Comparison of ENCODE assay signal across 10 cellular contexts in the genomic region with DNA sequence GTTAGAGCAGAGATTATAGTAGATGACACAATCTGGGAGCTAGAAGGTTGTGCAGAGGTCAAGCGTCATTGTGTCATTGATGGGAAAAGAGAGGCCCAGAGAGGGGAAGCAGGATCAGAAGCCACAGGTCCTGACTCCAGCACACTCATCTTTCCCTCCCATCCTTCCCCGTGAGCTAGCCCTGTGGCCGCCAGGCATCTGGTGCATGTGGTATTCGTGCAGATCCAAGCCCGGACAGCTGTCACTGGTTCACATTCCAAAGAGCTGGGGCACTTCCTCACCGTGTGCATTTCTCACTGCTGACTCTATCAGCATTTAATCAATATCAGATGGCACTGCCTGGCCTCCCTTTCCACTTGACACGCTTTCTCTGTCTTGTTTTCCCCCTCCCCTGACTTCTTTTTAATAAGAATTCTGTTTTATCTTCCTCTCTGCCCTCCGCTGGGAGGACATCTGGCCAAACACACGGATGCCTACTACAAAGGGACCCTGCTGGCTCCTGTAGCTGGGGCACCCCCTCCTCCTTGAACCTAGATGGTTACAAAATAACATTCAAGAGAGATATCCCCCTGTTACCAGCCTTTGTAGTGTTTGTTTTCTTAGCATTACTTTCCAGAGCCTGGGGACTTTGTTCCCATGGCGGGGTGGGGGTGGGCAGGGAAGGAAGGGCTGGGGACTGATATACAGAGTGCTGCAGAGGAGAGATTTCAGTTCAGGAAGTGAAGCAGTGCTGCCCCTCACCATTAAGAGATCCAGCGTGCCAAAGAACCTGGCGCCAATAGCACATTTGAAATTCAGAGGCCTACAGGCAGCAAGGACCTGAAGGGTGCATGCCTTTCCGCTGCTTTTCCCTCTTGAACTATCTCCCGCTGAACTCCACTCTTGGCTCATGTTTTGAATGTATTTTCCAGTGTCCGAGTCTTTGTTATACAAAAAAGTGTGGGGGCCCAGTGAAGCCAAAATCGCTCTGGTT.
A peak's percentile ranks its signal among the peaks of the same experiment; 100 is the strongest.
DNase-seq lines count a peak whose midpoint lies in the region; ATAC-seq, FAIRE-seq and TF ChIP-seq lines count a peak whose summit lies in the region.
"Had no signal": no experiment of that assay in that cellular context is flagged by ENCODE, and none has a peak within 500 bp of the region (broad histone marks: within the 10 kb centered on the region; RNA-seq: fewer than 3 reads in every experiment).

No MANE protein-coding gene starts in this region.

- no peak for TF ChIP-seq POLR2A in prostate gland (IDR thresholded peaks at IDR 0.05)

- no peak overlapping the region for H3K27ac ChIP-seq in pancreas
- H3K27ac ChIP-seq in prostate gland = no peak overlapping the region

- 65 to 68% methylated on average over 16 of the region's 16 CpGs for WGBS in pancreas, 2 donors
- WGBS in prostate gland = 73% methylated on average over 16 of the region's 16 CpGs

- no peak for FAIRE-seq in pancreas (lab: Jason Lieb, UNC)

- no peak overlapping the region for H3K4me3 ChIP-seq in pancreas
- H3K4me3 ChIP-seq in prostate gland = no peak overlapping the region

- ATAC-seq in pancreas (peak in 3 of 4 donors; percentile 32 to 72 (median 48)), HG03460 (IDR thresholded peaks at IDR 0.05; ENCODE audit: unreplicated experiment) (no peak)
- ATAC-seq: Panc1 had no signal

- no peaks in the 10 kb centered on the region for H3K9me3 ChIP-seq in pancreas
- no peaks in the 10 kb centered on the region for H3K9me3 ChIP-seq in prostate gland

- intact Hi-C loops in pancreas (cut with DNase I) = no loop called here
- intact Hi-C loops in prostate gland (cut with DNase I) = no loop called here

- H3K36me3 ChIP-seq in pancreas (no peaks in the 10 kb centered on the region), prostate gland (no peaks in the 10 kb centered on the region)

- DNase-seq in CD1c-positive myeloid dendritic cell (ENCODE audit: extremely low spot score) = peak; percentile 23
- peak; percentile 73 for DNase-seq in NCI-H345 treated with DMSO at 0.1 percent for 48 hours (lab: John Stamatoyannopoulos, UW; ENCODE audit: unreplicated experiment)
- peak; percentile 98 for DNase-seq in fibroblast of peridontal ligament (ENCODE audit: extremely low read depth)
- DNase-seq in pancreas = no peak
- DNase-seq in prostate gland (ENCODE audit: low spot score) = no peak
- no peak for DNase-seq in stimulated activated CD4-positive, alpha-beta T cell treated with anti-CD3 and anti-CD28 coated beads, Interleukin-4, amount 100 ng/mL, for 24 hours
- no peak for DNase-seq in activated T-cell treated with anti-CD3 and anti-CD28 coated beads for 4 hours
- DNase-seq: activated naive CD4-positive, alpha-beta T cell had no signal

- H3K27me3 ChIP-seq in pancreas (no peaks in the 10 kb centered on the region), prostate gland (replicated peaks; ENCODE audit: insufficient read depth) (no peaks in the 10 kb centered on the region)

- no peak for TF ChIP-seq CTCF in pancreas (IDR thresholded peaks at IDR 0.05)
- TF ChIP-seq CTCF in prostate gland (IDR thresholded peaks at IDR 0.05) = no peak

- H3K4me1 ChIP-seq in pancreas = no peaks in the 10 kb centered on the region
- peaks cover 3% of the 10 kb centered on the region for H3K4me1 ChIP-seq in prostate gland (replicated peaks)

Comparison
In these comparisons a context has a peak if more than half of its experiments do, and no peak if none do; other contexts are left out.
1. DNase-seq: peak in CD1c-positive myeloid dendritic cell (single experiment), NCI-H345 treated with DMSO at 0.1 percent for 48 hours (single experiment) and fibroblast of peridontal ligament (single experiment); none in pancreas (0 of 6), prostate gland (single experiment), stimulated activated CD4-positive, alpha-beta T cell treated with anti-CD3 and anti-CD28 coated beads, Interleukin-4, amount 100 ng/mL, for 24 hours (single experiment) and activated T-cell treated with anti-CD3 and anti-CD28 coated beads for 4 hours (single experiment).